ENCODE assay signal across 12 cellular contexts in genomic region chr18:9113468-9114149, GRCh38. TPM values are rescaled to one million over a fixed set of nuclear protein-coding genes. Genes with fewer than 3 reads are reported as not detected.
DNase-seq lines count a peak whose midpoint lies in the region; ATAC-seq, FAIRE-seq and TF ChIP-seq lines count a peak whose summit lies in the region.
"Had no signal": no experiment of that assay in that cellular context is flagged by ENCODE, and none has a peak within 500 bp of the region (broad histone marks: within the 10 kb centered on the region; RNA-seq: fewer than 3 reads in every experiment).

No MANE protein-coding gene starts in this region.

- H3K27me3 ChIP-seq in Peyer's patch (no peaks in the 10 kb centered on the region), esophagus muscularis mucosa (no peaks in the 10 kb centered on the region), pancreas (no peaks in the 10 kb centered on the region)

- 59% methylated on average over 7 of the region's 7 CpGs for WGBS in esophagus muscularis mucosa
- 63 to 75% methylated on average over 7 of the region's 7 CpGs for WGBS in pancreas, 2 donors

- H3K36me3 Mint-ChIP-seq in activated CD4-positive, alpha-beta T cell treated with anti-CD3 and anti-CD28 coated beads, Interleukin-2, amount 10 ng/mL, durations not matched to agents 24 days and 14 days (ENCODE audit: low read depth): peaks cover 55% of the 10 kb centered on the region
- H3K36me3 Mint-ChIP-seq in stimulated activated effector memory CD8-positive, alpha-beta T cell treated with anti-CD3 and anti-CD28 coated beads, Interleukin-12 subunit alpha, Interleukin-12 subunit beta, amount 100 ng/mL, for 72 hours: peaks cover 100% of the 10 kb centered on the region

- DNase-seq in activated CD4-positive, alpha-beta T cell treated with anti-CD3 and anti-CD28 coated beads, Interleukin-2, amount 10 ng/mL, durations not matched to agents 24 days and 14 days: peak; percentile 58
- no peak for DNase-seq in activated CD4-positive, alpha-beta T cell treated with anti-CD3 and anti-CD28 coated beads for 4 hours
- DNase-seq in Peyer's patch (peak in 1 of 3 donors; percentile 55), esophagus muscularis mucosa (ENCODE audit: extremely low spot score) (no peak), RKO (ENCODE audit: low spot score) (no peak), omental fat pad (ENCODE audit: low spot score) (no peak), pancreas (no peak)
- no peak for DNase-seq in stimulated activated effector memory CD8-positive, alpha-beta T cell treated with anti-CD3 and anti-CD28 coated beads, Interleukin-12 subunit alpha, Interleukin-12 subunit beta, amount 100 ng/mL, for 72 hours (ENCODE audit: low spot score in 2 of 2)
- DNase-seq: ACHN, kidney, NCI-H2227 treated with DMSO at 0.1 percent for 48 hours had no signal

- intact Hi-C loops in activated CD4-positive, alpha-beta T cell treated with anti-CD3 and anti-CD28 coated beads, Interleukin-2, amount 10 ng/mL, durations not matched to agents 24 days and 14 days (cut with micrococcal nuclease): no loop called here
- intact Hi-C loops in esophagus muscularis mucosa (cut with DNase I): no loop called here
- intact Hi-C loops in pancreas (cut with DNase I): no loop called here

- H3K27ac Mint-ChIP-seq in activated CD4-positive, alpha-beta T cell treated with anti-CD3 and anti-CD28 coated beads, Interleukin-2, amount 10 ng/mL, durations not matched to agents 24 days and 14 days: peak overlapping the region; percentile 85
- H3K27ac Mint-ChIP-seq in stimulated activated effector memory CD8-positive, alpha-beta T cell treated with anti-CD3 and anti-CD28 coated beads, Interleukin-12 subunit alpha, Interleukin-12 subunit beta, amount 100 ng/mL, for 72 hours: peak overlapping the region; percentile 79

- H3K9me3 ChIP-seq in Peyer's patch: no peaks in the 10 kb centered on the region
- H3K9me3 ChIP-seq in esophagus muscularis mucosa: no peaks in the 10 kb centered on the region
- no peaks in the 10 kb centered on the region for H3K9me3 ChIP-seq in pancreas

- H3K4me3 Mint-ChIP-seq in activated CD4-positive, alpha-beta T cell treated with anti-CD3 and anti-CD28 coated beads, Interleukin-2, amount 10 ng/mL, durations not matched to agents 24 days and 14 days: peak overlapping the region; percentile 38
- peak overlapping the region; percentile 81 for H3K4me3 Mint-ChIP-seq in stimulated activated effector memory CD8-positive, alpha-beta T cell treated with anti-CD3 and anti-CD28 coated beads, Interleukin-12 subunit alpha, Interleukin-12 subunit beta, amount 100 ng/mL, for 72 hours

- FAIRE-seq in pancreas (lab: Jason Lieb, UNC): no peak
- FAIRE-seq: kidney had no signal

- TF ChIP-seq POLR2A in Peyer's patch (IDR thresholded peaks at IDR 0.05) (no peak), esophagus muscularis mucosa (IDR thresholded peaks at IDR 0.05; ENCODE audit: low read depth) (no peak)

- no peaks in the 10 kb centered on the region for H3K36me3 ChIP-seq in Peyer's patch
- H3K36me3 ChIP-seq in esophagus muscularis mucosa: no peaks in the 10 kb centered on the region
- no peaks in the 10 kb centered on the region for H3K36me3 ChIP-seq in pancreas

- H3K27ac ChIP-seq in Peyer's patch (peak overlapping the region; percentile 37 to 73 (median 57)), esophagus muscularis mucosa (replicated peaks in 1 of 4) (peak overlapping the region; percentile 88 to 94 (median 90)), pancreas (no peak overlapping the region)
- H3K27ac ChIP-seq: epithelial cell of prostate had no signal

- TF ChIP-seq EP300 in esophagus muscularis mucosa (IDR thresholded peaks at IDR 0.05): no peak

- no peaks in the 10 kb centered on the region for H3K9me3 Mint-ChIP-seq in activated CD4-positive, alpha-beta T cell treated with anti-CD3 and anti-CD28 coated beads, Interleukin-2, amount 10 ng/mL, durations not matched to agents 24 days and 14 days
- H3K9me3 Mint-ChIP-seq in stimulated activated effector memory CD8-positive, alpha-beta T cell treated with anti-CD3 and anti-CD28 coated beads, Interleukin-12 subunit alpha, Interleukin-12 subunit beta, amount 100 ng/mL, for 72 hours: no peaks in the 10 kb centered on the region

- H3K4me3 ChIP-seq in Peyer's patch (no peak overlapping the region), esophagus muscularis mucosa (peak overlapping the region in 2 of 4 donors; percentile 4 to 15), pancreas (no peak overlapping the region)

- H3K27me3 Mint-ChIP-seq in activated CD4-positive, alpha-beta T cell treated with anti-CD3 and anti-CD28 coated beads, Interleukin-2, amount 10 ng/mL, durations not matched to agents 24 days and 14 days: no peaks in the 10 kb centered on the region

- ATAC-seq in stimulated activated effector memory CD8-positive, alpha-beta T cell treated with anti-CD3 and anti-CD28 coated beads, Interleukin-12 subunit alpha, Interleukin-12 subunit beta, amount 100 ng/mL, for 72 hours: no peak
- ATAC-seq in omental fat pad (ENCODE audit: low FRiP score) (no peak), pancreas (no peak)

- no peak for TF ChIP-seq CTCF in Peyer's patch (IDR thresholded peaks at IDR 0.05)
- TF ChIP-seq CTCF in esophagus muscularis mucosa (IDR thresholded peaks at IDR 0.05): no peak
- TF ChIP-seq CTCF in omental fat pad (IDR thresholded peaks at IDR 0.05): no peak
- no peak for TF ChIP-seq CTCF in pancreas (IDR thresholded peaks at IDR 0.05)

- H3K4me1 Mint-ChIP-seq in activated CD4-positive, alpha-beta T cell treated with anti-CD3 and anti-CD28 coated beads, Interleukin-2, amount 10 ng/mL, durations not matched to agents 24 days and 14 days: peaks cover 63% of the 10 kb centered on the region
- H3K4me1 Mint-ChIP-seq in stimulated activated effector memory CD8-positive, alpha-beta T cell treated with anti-CD3 and anti-CD28 coated beads, Interleukin-12 subunit alpha, Interleukin-12 subunit beta, amount 100 ng/mL, for 72 hours: peaks cover 81% of the 10 kb centered on the region

- H3K4me1 ChIP-seq in Peyer's patch (peaks cover 3 to 77% (median 16%) of the 10 kb centered on the region in 4 donors), esophagus muscularis mucosa (peaks cover 82 to 100% (median 99%) of the 10 kb centered on the region in 4 donors), pancreas (peaks cover 30 to 49% (median 33%) of the 10 kb centered on the region in 3 donors)

RNA-seq across cellular contexts. Expression of gene NDUFV2, which starts 11.1 kb away (rescaled TPM):
- total RNA-seq in activated CD4-positive, alpha-beta T cell treated with anti-CD3 and anti-CD28 coated beads, Interleukin-2, amount 10 ng/mL, durations not matched to agents 24 days and 14 days: 357 and 360 TPM in 2 replicates
- 100 to 1,000 TPM in 2 of 4 donors, 10 to 100 TPM in 2; 83.3 to 132 (median 106) TPM for total RNA-seq in Peyer's patch
- 100 to 1,000 TPM; 120 to 229 (median 175) TPM for total RNA-seq in esophagus muscularis mucosa
- 10 to 100 TPM; 86.1 to 92.1 (median 88.8) TPM for total RNA-seq in omental fat pad
- total RNA-seq in pancreas: 10 to 100 TPM; 48.1 to 64.1 (median 60.7) TPM
- polyA plus RNA-seq in pancreas: 100 to 1,000 TPM; 101 to 115 TPM

RNA-seq across cellular contexts. Expression of gene ANKRD12, which starts 23.0 kb away (rescaled TPM):
- total RNA-seq in activated CD4-positive, alpha-beta T cell treated with anti-CD3 and anti-CD28 coated beads, Interleukin-2, amount 10 ng/mL, durations not matched to agents 24 days and 14 days: 60.8 TPM in 2 replicates
- total RNA-seq in Peyer's patch (100 to 1,000 TPM in 1 of 4 donors, 10 to 100 TPM in 3; 39.9 to 172 (median 58.9) TPM), esophagus muscularis mucosa (100 to 1,000 TPM in 1 of 4 donors, 10 to 100 TPM in 3; 65.2 to 108 (median 92.9) TPM), omental fat pad (10 to 100 TPM; 45.6 to 58.6 (median 47.4) TPM), pancreas (10 to 100 TPM; 23.1 to 51.7 (median 29.8) TPM)
- polyA plus RNA-seq in pancreas: 10 to 100 TPM; 14.5 to 20.0 TPM

Comparison
In these comparisons a context has a peak if more than half of its experiments do, and no peak if none do; other contexts are left out.
1. H3K27ac ChIP-seq: peak in Peyer's patch (4 of 4) and esophagus muscularis mucosa (4 of 4); none in pancreas (0 of 4).